In genomic region chr11:95011376-95011775, GRCh38 we compare ENCODE assay signal across 8 cellular contexts. TPM values are rescaled to one million over a fixed set of nuclear protein-coding genes. Genes with fewer than 3 reads are reported as not detected.
"Had no signal": no experiment of that assay in that cellular context is flagged by ENCODE, and none has a peak within 500 bp of the region (broad histone marks: within the 10 kb centered on the region; RNA-seq: fewer than 3 reads in every experiment).

No MANE protein-coding gene starts in this region.

- H3K4me2 ChIP-seq: GM23338 had no signal

- H3K4me1 Mint-ChIP-seq: GM23338, H9 had no signal

- ATAC-seq: GM23338 had no signal

- DNase-seq: H9, HCEC 1CT, KBM-7 had no signal

- H3K27ac Mint-ChIP-seq: GM23338, H9 had no signal

- H3K4me3 Mint-ChIP-seq: GM23338, H9 had no signal

- FAIRE-seq: H1, H54, HTR-8/SVneo had no signal

- H2AFZ ChIP-seq: GM23338 had no signal

- H3K4me3 ChIP-seq: GM23338 had no signal

- H3K9me3 Mint-ChIP-seq: GM23338, H9 had no signal

RNA-seq across cellular contexts. Expression of gene KDM4E, which starts 13.7 kb away (rescaled TPM):
- total RNA-seq: GM23338, H1, H9, HT-29 had no signal
- polyA plus RNA-seq: GM23338, H1 had no signal

RNA-seq across cellular contexts. Expression of gene KDM4F, which starts 37.8 kb away (rescaled TPM):
- total RNA-seq: GM23338, H1, H9, HT-29 had no signal
- polyA plus RNA-seq: GM23338, H1 had no signal
